ENCODE assay signal across 1 cellular context in genomic region chr3:194138732-194139084, GRCh38.
TF ChIP-seq lines count a peak whose summit lies in the region.

No MANE protein-coding gene starts in this region.

TF ChIP-seq in HepG2, 621 proteins besides CTCF, POLR2A, EP300 and RAD21 (continued from another document):
- no peak for TF ChIP-seq AHDC1 (CRISPR knock-in tag; IDR thresholded peaks at IDR 0.05; ENCODE audit: borderline replicate concordance)
TF ChIP-seq in HepG2: peak in this region for 2.
